Comparison of ENCODE assay signal across 1 cellular context in genomic region chr10:119371704-119372663, GRCh38.
TF ChIP-seq lines count a peak whose summit lies in the region.

No MANE protein-coding gene starts in this region.

TF ChIP-seq in SK-N-SH, 30 proteins besides CTCF, POLR2A, EP300 and RAD21 (continued from another document):
- TF ChIP-seq PBX3 (IDR thresholded peaks at IDR 0.05) (no peak), TCF12 (IDR thresholded peaks at IDR 0.05) (no peak), ELF1 (IDR thresholded peaks at IDR 0.05) (no peak), FOXJ3 (CRISPR knock-in tag; IDR thresholded peaks at IDR 0.05) (no peak), FOXM1 (IDR thresholded peaks at IDR 0.05; ENCODE audit: low read depth) (no peak), TAF1 (IDR thresholded peaks at IDR 0.05; ENCODE audit: borderline replicate concordance, low read depth, low read length) (no peak), SIN3A (IDR thresholded peaks at IDR 0.05; ENCODE audit: borderline replicate concordance, low read depth, low read length) (no peak), REST (IDR thresholded peaks at IDR 0.05; ENCODE audit: low read depth, low read length) (no peak), TEAD4 (IDR thresholded peaks at IDR 0.05; ENCODE audit: borderline replicate concordance, insufficient read depth) (no peak), EZH2phosphoT487 (IDR thresholded peaks at IDR 0.05; ENCODE audit: borderline replicate concordance, low read depth) (no peak)
TF ChIP-seq in SK-N-SH: peak in this region for 0.
